ENCODE assay signal across 1 cellular context in genomic region chr20:25184391-25184790, GRCh38.
TF ChIP-seq lines count a peak whose summit lies in the region.

No MANE protein-coding gene starts in this region.

TF ChIP-seq in HepG2, 621 proteins besides CTCF, POLR2A, EP300 and RAD21 (continued from another document):
- TF ChIP-seq, protein P1, sequence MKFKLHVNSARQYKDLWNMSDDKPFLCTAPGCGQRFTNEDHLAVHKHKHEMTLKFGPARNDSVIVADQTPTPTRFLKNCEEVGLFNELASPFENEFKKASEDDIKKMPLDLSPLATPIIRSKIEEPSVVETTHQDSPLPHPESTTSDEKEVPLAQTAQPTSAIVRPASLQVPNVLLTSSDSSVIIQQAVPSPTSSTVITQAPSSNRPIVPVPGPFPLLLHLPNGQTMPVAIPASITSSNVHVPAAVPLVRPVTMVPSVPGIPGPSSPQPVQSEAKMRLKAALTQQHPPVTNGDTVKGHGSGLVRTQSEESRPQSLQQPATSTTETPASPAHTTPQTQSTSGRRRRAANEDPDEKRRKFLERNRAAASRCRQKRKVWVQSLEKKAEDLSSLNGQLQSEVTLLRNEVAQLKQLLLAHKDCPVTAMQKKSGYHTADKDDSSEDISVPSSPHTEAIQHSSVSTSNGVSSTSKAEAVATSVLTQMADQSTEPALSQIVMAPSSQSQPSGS (CRISPR knock-in tag; IDR thresholded peaks at IDR 0.05): peak; percentile 61; the same call in 1 of the 2 replicates
- TF ChIP-seq FOXA3 (CRISPR knock-in tag; IDR thresholded peaks at IDR 0.05) (peak; percentile 61; the same call in 1 of the 2 replicates), ONECUT2 (CRISPR knock-in tag; IDR thresholded peaks at IDR 0.05) (peak; percentile 55; the same call in 1 of the 2 replicates), ATF4 (CRISPR knock-in tag; IDR thresholded peaks at IDR 0.05) (peak in 1 of 2 experiments; percentile 71; a peak in 2 of 4 replicates), HMG20A (CRISPR knock-in tag; IDR thresholded peaks at IDR 0.05; ENCODE audit: borderline replicate concordance) (peak; percentile 61; the same call in 1 of the 2 replicates)
TF ChIP-seq in HepG2: peak in this region for 18; not testable (repeated sequence) for 603.
